13 cellular contexts compared by ENCODE assay signal in the genomic region with DNA sequence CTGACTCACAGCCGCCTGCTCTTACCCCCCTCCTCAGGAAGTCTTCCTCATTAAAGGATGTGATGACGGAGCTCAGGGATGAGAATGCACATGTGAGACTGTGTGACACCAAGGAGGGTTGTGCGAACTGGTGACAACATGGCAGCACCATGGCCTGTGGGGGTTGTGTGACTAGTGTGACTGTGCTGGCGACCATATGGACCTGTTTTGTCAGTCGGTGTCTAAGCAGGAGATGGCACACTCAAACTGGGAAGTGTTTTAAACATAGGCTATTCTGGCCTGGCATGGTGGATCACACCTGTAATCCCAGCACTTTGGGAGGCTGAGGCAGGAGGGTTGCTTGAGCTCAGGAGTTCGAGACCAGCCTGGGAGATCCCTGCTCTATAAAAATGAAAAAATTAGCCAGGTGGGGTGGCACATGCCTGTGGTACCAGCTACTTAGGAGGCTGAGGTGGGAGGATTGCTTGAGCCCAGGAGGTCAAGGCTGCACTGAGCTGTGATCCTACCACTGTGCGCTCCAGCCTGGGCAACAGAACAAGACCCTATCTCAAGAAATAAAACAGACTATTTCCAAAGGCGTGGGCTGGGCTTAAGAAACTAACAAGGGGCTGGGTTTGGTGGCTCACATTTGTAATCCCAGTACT. TPM values are rescaled to one million over a fixed set of nuclear protein-coding genes. Genes with fewer than 3 reads are reported as not detected.
DNase-seq lines count a peak whose midpoint lies in the region; ATAC-seq and TF ChIP-seq lines count a peak whose summit lies in the region.
"Had no signal": no experiment of that assay in that cellular context is flagged by ENCODE, and none has a peak within 500 bp of the region (broad histone marks: within the 10 kb centered on the region; RNA-seq: fewer than 3 reads in every experiment).

No MANE protein-coding gene starts in this region.

- H3K27me3 ChIP-seq in left ventricle myocardium inferior (ENCODE audit: low read depth) (peaks cover 11% of the 10 kb centered on the region), aorta (ENCODE audit: control insufficient read depth in 1 of 2, insufficient read depth in 2 of 2, low read length in 1 of 2) (no peaks in the 10 kb centered on the region)
- H3K27me3 ChIP-seq: thyroid gland had no signal

- peaks cover 4% of the 10 kb centered on the region for H3K36me3 ChIP-seq in left ventricle myocardium inferior
- peaks cover 0 to 2% of the 10 kb centered on the region in 2 donors for H3K36me3 ChIP-seq in aorta (ENCODE audit: control insufficient read depth in 1 of 2, insufficient read depth in 2 of 2, low read length in 1 of 2)
- H3K36me3 ChIP-seq: thyroid gland had no signal

- no peaks in the 10 kb centered on the region for H3K36me3 Mint-ChIP-seq in nephron progenitor cell (ENCODE audit: low read depth)

- DNase-seq in left ventricle myocardium inferior (no peak), left ventricle myocardium superior (no peak), epithelial cell of prostate (ENCODE audit: low read depth, low spot score) (no peak), nephron progenitor cell (no peak), aorta (peak in 1 of 2 donors; percentile 56), C1 segment of cervical spinal cord (lab: John Stamatoyannopoulos, UW) (no peak), NCI-H524 (lab: John Stamatoyannopoulos, UW) (no peak)
- DNase-seq: effector CD8-positive, alpha-beta T cell; NCI-H1048; stimulated activated CD4-positive, alpha-beta T cell treated with anti-CD3 and anti-CD28 coated beads, Interleukin-4, amount 100 ng/mL, for 4 hours; thyroid gland had no signal

- no peaks in the 10 kb centered on the region for H3K9me3 Mint-ChIP-seq in nephron progenitor cell

- H3K27ac Mint-ChIP-seq in nephron progenitor cell: peak overlapping the region; percentile 80

- H3K27ac ChIP-seq in left ventricle myocardium inferior (replicated peaks): peak overlapping the region; percentile 91
- peak overlapping the region; percentile 95 for H3K27ac ChIP-seq in epithelial cell of prostate
- peak overlapping the region; percentile 66 to 74 for H3K27ac ChIP-seq in aorta (ENCODE audit: low read depth in 1 of 2, low read length in 2 of 2)

- H3K4me3 ChIP-seq in left ventricle myocardium inferior (no peak overlapping the region), aorta (ENCODE audit: low read length in 2 of 2) (no peak overlapping the region)
- H3K4me3 ChIP-seq: thyroid gland had no signal

- peaks cover 87% of the 10 kb centered on the region for H3K4me1 ChIP-seq in left ventricle myocardium inferior
- H3K4me1 ChIP-seq in aorta (ENCODE audit: control insufficient read depth in 1 of 2, insufficient read depth in 2 of 2, low read length in 2 of 2): no peaks in the 10 kb centered on the region

- 58 to 62% methylated on average over 8 of the region's 8 CpGs for WGBS in aorta, 2 donors

- no peak for TF ChIP-seq CTCF in left ventricle myocardium inferior (IDR thresholded peaks at IDR 0.05; ENCODE audit: borderline replicate concordance)
- no peak for TF ChIP-seq CTCF in nephron progenitor cell (IDR thresholded peaks at IDR 0.05)

- H3K27me3 Mint-ChIP-seq in nephron progenitor cell (ENCODE audit: low read depth, poor library complexity): peaks cover 20% of the 10 kb centered on the region

- intact Hi-C loops in left ventricle myocardium inferior (cut with micrococcal nuclease) (no loop called here), left ventricle myocardium superior (cut with micrococcal nuclease) (no loop called here), aorta (cut with DNase I) (loop anchor here in 1 of 2 donors (1.0 kb wide), 1 partner anchor 9 kb away; no protein-coding TSS in a partner anchor)

- no peaks in the 10 kb centered on the region for H3K9me3 ChIP-seq in left ventricle myocardium inferior (replicated peaks)
- H3K9me3 ChIP-seq in aorta (ENCODE audit: control insufficient read depth, low read length): no peaks in the 10 kb centered on the region
- H3K9me3 ChIP-seq: thyroid gland had no signal

- peaks cover 88% of the 10 kb centered on the region for H3K4me1 Mint-ChIP-seq in nephron progenitor cell

- no peak for ATAC-seq in left ventricle myocardium superior
- ATAC-seq in aorta (ENCODE audit: low FRiP score): no peak
- ATAC-seq in HG03095 (IDR thresholded peaks at IDR 0.05; ENCODE audit: unreplicated experiment): no peak

- H3K4me3 Mint-ChIP-seq in nephron progenitor cell: peak overlapping the region; percentile 53

RNA-seq across cellular contexts. Expression of gene TRNP1, which starts 7.4 kb away (rescaled TPM):
- total RNA-seq in left ventricle myocardium inferior: 35.7 TPM
- total RNA-seq in left ventricle myocardium superior: 27.4 TPM
- 10 to 100 TPM; 15.0 to 16.3 TPM for total RNA-seq in aorta
- polyA plus RNA-seq in aorta: 10 to 100 TPM; 15.2 to 30.8 TPM

RNA-seq across cellular contexts. Expression of gene TENT5B, which starts 11.7 kb away (rescaled TPM):
- total RNA-seq in left ventricle myocardium inferior: 30.2 TPM
- total RNA-seq in left ventricle myocardium superior: 49.6 TPM
- total RNA-seq in aorta: 10 to 100 TPM; 20.6 to 73.9 TPM
- 10 to 100 TPM; 10.4 to 23.7 TPM for polyA plus RNA-seq in aorta

RNA-seq across cellular contexts. Expression of gene KDF1, which starts 40.7 kb away (rescaled TPM):
- total RNA-seq in left ventricle myocardium inferior: 0.27 TPM
- total RNA-seq in left ventricle myocardium superior: 0.37 TPM
- total RNA-seq in aorta: not detected
- polyA plus RNA-seq in aorta: 1 to 10 TPM in 1 of 2 donors, under 1 TPM in 1; 0.23 to 1.6 TPM
- total RNA-seq: A673 had no signal
